In the genomic region with DNA sequence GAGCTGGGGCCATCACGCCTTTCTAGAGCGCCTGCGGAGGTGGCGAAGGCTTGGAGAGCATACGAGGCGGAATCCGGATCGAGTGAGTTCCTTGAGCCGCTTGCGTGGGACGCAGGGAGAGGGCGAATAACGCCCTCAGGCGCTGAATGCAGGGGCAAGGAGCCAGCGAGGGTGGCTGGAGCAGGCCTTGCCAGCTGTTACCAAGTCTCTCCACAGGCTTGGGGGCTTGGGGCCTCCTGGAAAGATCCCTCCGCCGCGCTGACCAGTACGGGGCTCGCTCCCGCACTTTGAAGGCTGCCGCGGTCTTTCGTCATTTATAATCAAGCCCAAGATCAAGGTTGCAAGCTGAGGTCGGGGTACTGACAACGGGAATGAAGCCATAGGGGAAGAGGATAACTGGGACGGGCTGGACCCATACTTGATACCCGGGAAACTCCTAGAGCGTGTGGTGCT, we compare ENCODE assay signal across 8 cellular contexts. TPM values are rescaled to one million over a fixed set of nuclear protein-coding genes. Genes with fewer than 3 reads are reported as not detected.
DNase-seq lines count a peak whose midpoint lies in the region; ATAC-seq and TF ChIP-seq lines count a peak whose summit lies in the region.

No MANE protein-coding gene starts in this region.

- H3K9me3 ChIP-seq in esophagus muscularis mucosa: no peaks in the 10 kb centered on the region
- no peaks in the 10 kb centered on the region for H3K9me3 ChIP-seq in muscle layer of duodenum (ENCODE audit: control insufficient read depth in 1 of 2, low read length in 2 of 2)

- TF ChIP-seq CTCF in esophagus muscularis mucosa (IDR thresholded peaks at IDR 0.05): no peak

- H3K36me3 ChIP-seq in esophagus muscularis mucosa: no peaks in the 10 kb centered on the region
- no peaks in the 10 kb centered on the region for H3K36me3 ChIP-seq in muscle layer of duodenum (ENCODE audit: control insufficient read depth in 1 of 2, insufficient read depth in 2 of 2, low read length in 2 of 2)

- no peak for ATAC-seq in HG02759 (IDR thresholded peaks at IDR 0.05; ENCODE audit: unreplicated experiment)
- no peak for ATAC-seq in stimulated activated naive CD8-positive, alpha-beta T cell treated with anti-CD3 and anti-CD28 coated beads, Interleukin-15, amount 100 ng/mL, for 72 hours

- DNase-seq in AG08395 (ENCODE audit: low spot score) (peak; percentile 28), NCI-H526 treated with DMSO at 0.1 percent for 48 hours (lab: John Stamatoyannopoulos, UW) (peak; percentile 33), esophagus muscularis mucosa (ENCODE audit: extremely low spot score) (no peak), NCI-H2171 (lab: John Stamatoyannopoulos, UW) (no peak)
- no peak for DNase-seq in stimulated activated naive CD8-positive, alpha-beta T cell treated with anti-CD3 and anti-CD28 coated beads, Interleukin-15, amount 100 ng/mL, for 72 hours
- no peak for DNase-seq in stimulated activated CD4-positive, alpha-beta T cell treated with anti-CD3 and anti-CD28 coated beads, Interleukin-12 subunit alpha, Interleukin-12 subunit beta, amount 100 ng/mL, for 4 hours

- H3K4me3 ChIP-seq in esophagus muscularis mucosa (peak overlapping the region; percentile 59 to 70 (median 60)), muscle layer of duodenum (ENCODE audit: low read depth in 1 of 2, low read length in 2 of 2) (peak overlapping the region; percentile 58 to 69)

- H3K27me3 Mint-ChIP-seq in stimulated activated naive CD8-positive, alpha-beta T cell treated with anti-CD3 and anti-CD28 coated beads, Interleukin-15, amount 100 ng/mL, for 72 hours: peaks cover 93% of the 10 kb centered on the region

- peaks cover 29% of the 10 kb centered on the region for H3K4me1 Mint-ChIP-seq in stimulated activated naive CD8-positive, alpha-beta T cell treated with anti-CD3 and anti-CD28 coated beads, Interleukin-15, amount 100 ng/mL, for 72 hours

- WGBS in esophagus muscularis mucosa: 0% methylated on average over 22 of the region's 29 CpGs

- peaks cover 0 to 3% of the 10 kb centered on the region in 2 donors for H3K9me3 Mint-ChIP-seq in stimulated activated naive CD8-positive, alpha-beta T cell treated with anti-CD3 and anti-CD28 coated beads, Interleukin-15, amount 100 ng/mL, for 72 hours

- TF ChIP-seq EP300 in esophagus muscularis mucosa (IDR thresholded peaks at IDR 0.05): no peak

- no peak overlapping the region for H3K27ac Mint-ChIP-seq in stimulated activated naive CD8-positive, alpha-beta T cell treated with anti-CD3 and anti-CD28 coated beads, Interleukin-15, amount 100 ng/mL, for 72 hours

- H3K27ac ChIP-seq in esophagus muscularis mucosa (replicated peaks in 1 of 4): peak overlapping the region; percentile 62 to 75 (median 70)
- peak overlapping the region; percentile 3 for H3K27ac ChIP-seq in muscle layer of duodenum (ENCODE audit: low read length)

- peaks cover 0 to 73% (median 16%) of the 10 kb centered on the region in 4 donors for H3K27me3 ChIP-seq in esophagus muscularis mucosa
- peaks cover 39% of the 10 kb centered on the region for H3K27me3 ChIP-seq in muscle layer of duodenum (ENCODE audit: low read depth, low read length)

- intact Hi-C loops in esophagus muscularis mucosa (cut with DNase I): no loop called here

- peaks cover 19 to 63% (median 57%) of the 10 kb centered on the region in 4 donors for H3K4me1 ChIP-seq in esophagus muscularis mucosa
- H3K4me1 ChIP-seq in muscle layer of duodenum (ENCODE audit: control insufficient read depth in 1 of 2, insufficient read depth in 2 of 2, low read length in 2 of 2): peaks cover 0 to 45% of the 10 kb centered on the region in 2 donors

- no peak for TF ChIP-seq POLR2A in esophagus muscularis mucosa (IDR thresholded peaks at IDR 0.05; ENCODE audit: low read depth)

- no peak overlapping the region for H3K4me3 Mint-ChIP-seq in stimulated activated naive CD8-positive, alpha-beta T cell treated with anti-CD3 and anti-CD28 coated beads, Interleukin-15, amount 100 ng/mL, for 72 hours

RNA-seq across cellular contexts. Expression of a gene that starts 1.2 kb away (rescaled TPM):
- total RNA-seq in esophagus muscularis mucosa: 10 to 100 TPM in 2 of 4 donors, 1 to 10 TPM in 2; 2.5 to 13.0 (median 7.9) TPM

Comparison
In these comparisons a context has a peak if more than half of its experiments do, and no peak if none do; other contexts are left out.
1. DNase-seq: peak in AG08395 (single experiment) and NCI-H526 treated with DMSO at 0.1 percent for 48 hours (single experiment); none in esophagus muscularis mucosa (single experiment), stimulated activated naive CD8-positive, alpha-beta T cell treated with anti-CD3 and anti-CD28 coated beads, Interleukin-15, amount 100 ng/mL, for 72 hours (0 of 2), stimulated activated CD4-positive, alpha-beta T cell treated with anti-CD3 and anti-CD28 coated beads, Interleukin-12 subunit alpha, Interleukin-12 subunit beta, amount 100 ng/mL, for 4 hours (single experiment) and NCI-H2171 (single experiment).